In the genomic region with DNA sequence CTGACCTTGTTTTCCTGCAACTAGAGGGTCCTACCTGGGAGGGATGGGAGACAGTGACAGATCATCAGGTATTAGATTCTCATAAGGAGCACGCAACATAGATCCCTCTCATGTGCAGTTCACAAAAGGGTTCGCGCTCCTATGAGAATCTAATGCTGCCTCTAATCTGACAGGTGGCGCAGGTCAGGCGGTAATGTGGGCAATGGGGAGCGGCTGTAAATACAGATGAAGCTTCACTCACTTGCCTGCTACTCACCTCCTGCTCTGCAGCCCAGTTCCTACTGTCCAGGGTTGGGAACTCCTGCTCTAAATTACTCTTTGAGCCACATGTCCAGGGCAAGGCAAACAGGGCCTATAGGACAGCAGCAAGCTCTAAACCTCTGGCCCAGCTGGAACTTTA, we compare ENCODE assay signal across 3 cellular contexts.
"Had no signal": no experiment of that assay in that cellular context is flagged by ENCODE, and none has a peak within 500 bp of the region (broad histone marks: within the 10 kb centered on the region; RNA-seq: fewer than 3 reads in every experiment).

No MANE protein-coding gene starts in this region.

- H3K4me3 ChIP-seq: GM12878 had no signal

- DNase-seq: GDM1, GF-D8 had no signal
